In genomic region chr1:172357753-172358152, GRCh38 we compare ENCODE assay signal across 8 cellular contexts.
A peak's percentile ranks its signal among the peaks of the same experiment; 100 is the strongest.
DNase-seq lines count a peak whose midpoint lies in the region; ATAC-seq, FAIRE-seq and TF ChIP-seq lines count a peak whose summit lies in the region.

No MANE protein-coding gene starts in this region.

- peaks cover 58 to 59% (median 58%) of the 10 kb centered on the region in 3 donors for H3K4me1 Mint-ChIP-seq in T-cell

- no peaks in the 10 kb centered on the region for H3K27me3 Mint-ChIP-seq in T-cell

- TF ChIP-seq POLR2A in esophagus muscularis mucosa (IDR thresholded peaks at IDR 0.05; ENCODE audit: low read depth) = no peak

- peak overlapping the region; percentile 42 to 67 (median 56) for H3K4me3 Mint-ChIP-seq in T-cell

- TF ChIP-seq EP300 in esophagus muscularis mucosa (IDR thresholded peaks at IDR 0.05) = no peak

- no peak for TF ChIP-seq CTCF in esophagus muscularis mucosa (IDR thresholded peaks at IDR 0.05)

- H3K27ac ChIP-seq in esophagus muscularis mucosa (replicated peaks in 1 of 4) (peak overlapping the region; percentile 78 to 83 (median 80)), small intestine (ENCODE audit: low read depth in 1 of 2, low read length in 1 of 2) (peak overlapping the region; percentile 2 to 11)

- H3K9me3 Mint-ChIP-seq in T-cell = no peaks in the 10 kb centered on the region

- ATAC-seq in GM21825 (IDR thresholded peaks at IDR 0.05; ENCODE audit: unreplicated experiment) (peak; percentile 18), T-cell (replicated peaks in 1 of 4) (peak in 1 of 4 experiments; percentile 20)

- intact Hi-C loops in esophagus muscularis mucosa (cut with DNase I) = loop anchor here (5.0 kb wide), 1 partner anchor 35 kb away; no protein-coding TSS in a partner anchor

- FAIRE-seq in small intestine (lab: Jason Lieb, UNC) = no peak

- DNase-seq in T-cell (no peak), esophagus muscularis mucosa (ENCODE audit: extremely low spot score) (no peak), small intestine (no peak), GM03348 (ENCODE audit: low spot score) (no peak), Ammon's horn (ENCODE audit: low spot score) (no peak), AG08396 (ENCODE audit: low spot score) (no peak)
- no peak for DNase-seq in activated effector memory CD4-positive, alpha-beta T cell treated with anti-CD3 and anti-CD28 coated beads, Interleukin-2, amount 50 U/mL, for 16 hours

- peak overlapping the region; percentile 91 to 97 for H3K27ac Mint-ChIP-seq in T-cell

- peaks cover 2% of the 10 kb centered on the region for H3K36me3 Mint-ChIP-seq in T-cell

- POLR2A ChIA-PET in T-cell (lab: Charles Lee) = interaction anchor here (0.5 to 0.6 kb wide), 3 partner anchors 17 to 963 kb away, joined by 3 to 6 read pairs (median 3); no protein-coding TSS in a partner anchor

- H3K4me1 ChIP-seq in esophagus muscularis mucosa (peaks cover 35 to 53% (median 51%) of the 10 kb centered on the region in 4 donors), small intestine (ENCODE audit: control insufficient read depth in 2 of 2, insufficient read depth in 1 of 2, low read depth in 1 of 2, low read length in 1 of 2) (peaks cover 9 to 21% of the 10 kb centered on the region in 2 donors)

- H3K9me3 ChIP-seq in esophagus muscularis mucosa (no peaks in the 10 kb centered on the region), small intestine (ENCODE audit: control insufficient read depth, low read depth) (no peaks in the 10 kb centered on the region)

- CTCF ChIA-PET in T-cell (lab: Charles Lee) = interaction anchor here (0.9 to 3.6 kb wide), 8 partner anchors 16 to 175 kb away, joined by 3 to 30 read pairs (median 8); no protein-coding TSS in a partner anchor

- H3K27me3 ChIP-seq in esophagus muscularis mucosa (no peaks in the 10 kb centered on the region), small intestine (ENCODE audit: control insufficient read depth in 2 of 2, insufficient read depth in 2 of 2, low read length in 2 of 2) (no peaks in the 10 kb centered on the region)

- 52% methylated on average over 1 of the region's 1 CpG for WGBS in esophagus muscularis mucosa
- WGBS in small intestine, 3 donors = 75 to 100% (median 78%) methylated on average over 1 of the region's 1 CpG

- peak overlapping the region in 3 of 4 donors; percentile 20 to 36 (median 27) for H3K4me3 ChIP-seq in esophagus muscularis mucosa
- H3K4me3 ChIP-seq in small intestine (ENCODE audit: low read depth in 1 of 2, low read length in 2 of 2) = no peak overlapping the region

- H3K36me3 ChIP-seq in esophagus muscularis mucosa (no peaks in the 10 kb centered on the region), small intestine (ENCODE audit: control insufficient read depth in 2 of 2, insufficient read depth in 2 of 2, low read length in 2 of 2) (no peaks in the 10 kb centered on the region)

Comparison
In these comparisons a context has a peak if more than half of its experiments do, and no peak if none do; other contexts are left out.
1. H3K4me3 ChIP-seq: peak in esophagus muscularis mucosa (3 of 4); none in small intestine (0 of 2).